In genomic region chr1:12012560-12013316, GRCh38 we compare ENCODE assay signal across 20 cellular contexts. TPM values are rescaled to one million over a fixed set of nuclear protein-coding genes. Genes with fewer than 3 reads are reported as not detected.
A peak's percentile ranks its signal among the peaks of the same experiment; 100 is the strongest.
DNase-seq lines count a peak whose midpoint lies in the region; ATAC-seq, FAIRE-seq and TF ChIP-seq lines count a peak whose summit lies in the region.
"Had no signal": no experiment of that assay in that cellular context is flagged by ENCODE, and none has a peak within 500 bp of the region (broad histone marks: within the 10 kb centered on the region; RNA-seq: fewer than 3 reads in every experiment).

No MANE protein-coding gene starts in this region.

- H3K36me3 ChIP-seq in K562 (ENCODE audit: control insufficient read depth, insufficient read depth, low read length) (peaks cover 54% of the 10 kb centered on the region), gastrocnemius medialis (peaks cover 0 to 33% of the 10 kb centered on the region in 2 donors), Peyer's patch (peaks cover 0 to 54% (median 0%) of the 10 kb centered on the region in 3 donors)

- no peak for TF ChIP-seq EP300 in K562 (IDR thresholded peaks at IDR 0.05; ENCODE audit: low read length)

- no peak overlapping the region for H2AFZ ChIP-seq in K562 (ENCODE audit: low read depth, low read length)

- no peaks in the 10 kb centered on the region for H4K20me1 ChIP-seq in K562 (replicated peaks; ENCODE audit: control insufficient read depth, insufficient read depth, low read length)

- H3K27ac Mint-ChIP-seq in activated naive CD4-positive, alpha-beta T cell treated with anti-CD3 and anti-CD28 coated beads for 36 hours = peak overlapping the region; percentile 61

- POLR2A ChIA-PET in K562 (lab: Yijun Ruan, JAX) = interaction anchor here (0.6 to 3.9 kb wide), 6 partner anchors 14 to 104 kb away, joined by 3 to 38 read pairs (median 6); no protein-coding TSS in a partner anchor

- no peak for FAIRE-seq in K562 (lab: Jason Lieb, UNC)
- FAIRE-seq: D721Med, keratinocyte had no signal

- H3K4me3 ChIP-seq in K562 (no peak overlapping the region), gastrocnemius medialis (no peak overlapping the region), Peyer's patch (no peak overlapping the region)
- H3K4me3 ChIP-seq: esophagus squamous epithelium, heart right ventricle, prostate gland had no signal

- no peak for TF ChIP-seq RAD21 in K562 (CRISPR knock-in tag; conservative IDR thresholded peaks at IDR 0.05 in 1 of 2, IDR thresholded peaks at IDR 0.05 in 1 of 2)

- no peaks in the 10 kb centered on the region for H3K9me3 ChIP-seq in K562 (replicated peaks; ENCODE audit: control insufficient read depth, insufficient read depth, low read depth, low read length)
- no peaks in the 10 kb centered on the region for H3K9me3 ChIP-seq in gastrocnemius medialis
- no peaks in the 10 kb centered on the region for H3K9me3 ChIP-seq in Peyer's patch
- H3K9me3 ChIP-seq: esophagus squamous epithelium, heart right ventricle, prostate gland had no signal

- TF ChIP-seq POLR2A in K562 (conservative IDR thresholded peaks at IDR 0.05) = no peak
- no peak for TF ChIP-seq POLR2A in gastrocnemius medialis (IDR thresholded peaks at IDR 0.05)
- TF ChIP-seq POLR2A in Peyer's patch (IDR thresholded peaks at IDR 0.05) = no peak

- in situ Hi-C loops in K562 (cut with MboI) (no loop called here), gastrocnemius medialis (cut with MboI; ENCODE audit: low sequenced_read_pairs in 4 of 4) (no loop called here)

- H3K27me3 Mint-ChIP-seq in activated naive CD4-positive, alpha-beta T cell treated with anti-CD3 and anti-CD28 coated beads for 36 hours (ENCODE audit: low read depth) = no peaks in the 10 kb centered on the region

- H3K4me3 Mint-ChIP-seq in activated naive CD4-positive, alpha-beta T cell treated with anti-CD3 and anti-CD28 coated beads for 36 hours = no peak overlapping the region

- intact Hi-C loops in activated naive CD4-positive, alpha-beta T cell treated with anti-CD3 and anti-CD28 coated beads for 36 hours (cut with micrococcal nuclease) = no loop called here
- intact Hi-C loops in K562 (cut with micrococcal nuclease) = loop anchor here (1.0 kb wide), 1 partner anchor 7 kb away; no protein-coding TSS in a partner anchor
- intact Hi-C loops in gastrocnemius medialis (cut with DNase I; ENCODE audit: low total_unique reads) = no loop called here

- peaks cover 30 to 37% of the 10 kb centered on the region in 2 experiments for H3K4me1 ChIP-seq in K562 (replicated peaks in 1 of 2; ENCODE audit: control insufficient read depth in 2 of 2, insufficient read depth in 2 of 2, low read length in 2 of 2)
- peaks cover 18 to 24% of the 10 kb centered on the region in 2 donors for H3K4me1 ChIP-seq in gastrocnemius medialis
- H3K4me1 ChIP-seq in Peyer's patch = no peaks in the 10 kb centered on the region
- H3K4me1 ChIP-seq: prostate gland had no signal

- H3K9me3 Mint-ChIP-seq in activated naive CD4-positive, alpha-beta T cell treated with anti-CD3 and anti-CD28 coated beads for 36 hours = no peaks in the 10 kb centered on the region

- H3K9me1 ChIP-seq in K562 (ENCODE audit: control insufficient read depth, insufficient read depth, low read length) = peaks cover 3% of the 10 kb centered on the region

- WGBS in K562 (ENCODE audit: insufficient coverage, low coverage, missing lambda C conversion rate) = 89% methylated on average over 8 of the region's 8 CpGs

- peaks cover 7% of the 10 kb centered on the region for H3K4me1 Mint-ChIP-seq in activated naive CD4-positive, alpha-beta T cell treated with anti-CD3 and anti-CD28 coated beads for 36 hours (ENCODE audit: low read depth)

- DNase-seq in activated naive CD4-positive, alpha-beta T cell treated with anti-CD3 and anti-CD28 coated beads for 36 hours = no peak
- no peak for DNase-seq in activated naive CD4-positive, alpha-beta T cell treated with Interleukin-2 at 50 U/mL for 16 hours
- peak; percentile 35 for DNase-seq in LHCN-M2 (ENCODE audit: low read depth)
- no peak for DNase-seq in K562 (ENCODE audit: extremely low read depth in 1 of 4, low spot score in 3 of 4)
- DNase-seq in gastrocnemius medialis = peak in 1 of 2 donors; percentile 15
- DNase-seq in ureter (ENCODE audit: low spot score) = no peak
- no peak for DNase-seq in CD1c-positive myeloid dendritic cell (ENCODE audit: extremely low spot score)
- no peak for DNase-seq in Peyer's patch
- DNase-seq: cortex of kidney, esophagus squamous epithelium, heart right ventricle, midbrain, NCI-H1417, NCI-H226 had no signal

- TSS peak; percentile 33 for BruUV-seq in K562 (replicated peaks; lab: Mats Ljungman, UMichigan)

- CTCF ChIA-PET in activated naive CD4-positive, alpha-beta T cell treated with anti-CD3 and anti-CD28 coated beads for 36 hours (lab: Charles Lee) = no interaction called here
- CTCF ChIA-PET in K562 (lab: Yijun Ruan, JAX; ENCODE audit: low intra/inter-chr PET ratio) = no interaction called here

- peaks cover 23% of the 10 kb centered on the region for H3K36me3 Mint-ChIP-seq in activated naive CD4-positive, alpha-beta T cell treated with anti-CD3 and anti-CD28 coated beads for 36 hours (ENCODE audit: low read depth)

- no peaks in the 10 kb centered on the region; the same call in 2 of the 3 replicates for H3K79me2 ChIP-seq in K562 (ENCODE audit: control insufficient read depth, insufficient read depth, low read length)

- no peak for TF ChIP-seq CTCF in K562 (IDR thresholded peaks at IDR 0.05 in 2 of 3, conservative IDR thresholded peaks at IDR 0.05 in 1 of 3; ENCODE audit: insufficient read depth in 2 of 3, low read depth in 1 of 3, low read length in 3 of 3)
- TF ChIP-seq CTCF in gastrocnemius medialis (IDR thresholded peaks at IDR 0.05 in 4 of 5, conservative IDR thresholded peaks at IDR 0.05 in 1 of 5) = no peak
- TF ChIP-seq CTCF in Peyer's patch (IDR thresholded peaks at IDR 0.05) = no peak

- ATAC-seq in K562 (no peak), gastrocnemius medialis (peak; percentile 34 to 43)

- H3K27ac ChIP-seq in K562 (ENCODE audit: extremely low read depth, low read depth, low read length) (peak overlapping the region; percentile 10; the same call in 1 of the 3 replicates), gastrocnemius medialis (peak overlapping the region; percentile 49 to 68 (median 62)), Peyer's patch (no peak overlapping the region)
- H3K27ac ChIP-seq: HL-60, KMS-11, prostate gland, VCaP had no signal

- H3K4me2 ChIP-seq in K562 (ENCODE audit: insufficient read depth, low read length) = no peak overlapping the region
- H3K4me2 ChIP-seq: KMS-11 had no signal

- peak overlapping the region in 1 of 2 experiments; percentile 3; a peak in 1 of 4 replicates for H3K9ac ChIP-seq in K562 (ENCODE audit: insufficient read depth in 1 of 2, low read depth in 2 of 2, low read length in 2 of 2)
- H3K9ac ChIP-seq: KMS-11 had no signal

- no peaks in the 10 kb centered on the region for H3K27me3 ChIP-seq in K562 (ENCODE audit: control insufficient read depth in 2 of 2, insufficient read depth in 2 of 2, low read length in 2 of 2)
- no peaks in the 10 kb centered on the region for H3K27me3 ChIP-seq in gastrocnemius medialis
- H3K27me3 ChIP-seq in Peyer's patch = no peaks in the 10 kb centered on the region
- H3K27me3 ChIP-seq: esophagus squamous epithelium, heart right ventricle had no signal

RNA-seq across cellular contexts. Expression of gene MIIP, which starts 6.6 kb away (rescaled TPM):
- 10 to 100 TPM; 32.8 to 36.4 TPM for total RNA-seq in activated naive CD4-positive, alpha-beta T cell treated with anti-CD3 and anti-CD28 coated beads for 36 hours
- 40.1 and 49.6 TPM in 2 replicates for total RNA-seq in LHCN-M2 (2014; rRNA removed)
- 15.3 TPM for polyA plus RNA-seq in LHCN-M2 (2012)
- 73.6 and 259 TPM in 2 replicates for total RNA-seq in K562 (2011; cell fraction: chromatin; rRNA removed; ENCODE audit: low replicate concordance)
- 259 and 285 TPM in 2 replicates for total RNA-seq in K562 (2011; cell fraction: nucleolus; rRNA removed)
- total RNA-seq in K562 (2011; cell fraction: nucleoplasm; rRNA removed) = 145 and 161 TPM in 2 replicates
- total RNA-seq in K562 (2014; rRNA removed) = 117 and 131 TPM in 2 replicates
- total RNA-seq in K562 (2014; rRNA removed; fragmentation: Illumina TruSeq; extraction: Trizol) = 11.8 and 17.2 TPM in 2 replicates
- 50.7 and 55.6 TPM in 2 replicates for total RNA-seq in K562 (2015; rRNA removed; fragmentation: Illumina TruSeq; extraction: Trizol)
- total RNA-seq in K562 (2021) = 92.8 and 102 TPM in 2 replicates
- 48.3 and 113 TPM in 2 replicates for polyA plus RNA-seq in K562 (2011; rRNA removed)
- 79.2 and 124 TPM in 2 replicates for polyA plus RNA-seq in K562 (2011; cell fraction: cytosol; rRNA removed)
- 514 and 538 TPM in 2 replicates for polyA plus RNA-seq in K562 (2011; cell fraction: nucleus; rRNA removed)
- 79.3 and 134 TPM in 2 replicates for polyA plus RNA-seq in K562 (2012)
- polyA plus RNA-seq in K562 (2014; fragmentation: Illumina TruSeq; extraction: Trizol) = 30.8 and 57.5 TPM in 2 replicates
- polyA plus RNA-seq in K562 (2014; fragmentation: Nextera tagmentation; extraction: Ambion mirVana) = 1 to 10 TPM; 2.5 to 5.1 TPM
- 105 and 108 TPM in 2 replicates for polyA plus RNA-seq in K562 (2014; rRNA removed)
- polyA minus RNA-seq in K562 (2011; rRNA and poly(A)+ RNA removed) = 15.8 and 16.2 TPM in 2 replicates
- 26.3 and 43.2 TPM in 2 replicates for polyA minus RNA-seq in K562 (2011; cell fraction: cytosol; rRNA and poly(A)+ RNA removed)
- 54.1 and 78.2 TPM in 2 replicates for polyA minus RNA-seq in K562 (2011; cell fraction: nucleus; rRNA and poly(A)+ RNA removed)
- 10 to 100 TPM; 32.4 to 43.1 (median 40.1) TPM for total RNA-seq in gastrocnemius medialis
- 28.0 TPM for total RNA-seq in ureter
- 10 to 100 TPM; 37.0 to 52.0 (median 43.0) TPM for total RNA-seq in Peyer's patch

RNA-seq across cellular contexts. Expression of gene MFN2, which starts 32.5 kb away (rescaled TPM):
- 10 to 100 TPM; 47.4 to 52.3 TPM for total RNA-seq in activated naive CD4-positive, alpha-beta T cell treated with anti-CD3 and anti-CD28 coated beads for 36 hours
- total RNA-seq in LHCN-M2 (2014; rRNA removed) = 69.7 and 71.7 TPM in 2 replicates
- 67.9 TPM for polyA plus RNA-seq in LHCN-M2 (2012)
- total RNA-seq in K562 (2011; cell fraction: chromatin; rRNA removed; ENCODE audit: low replicate concordance) = 133 and 181 TPM in 2 replicates
- total RNA-seq in K562 (2011; cell fraction: nucleolus; rRNA removed) = 106 and 110 TPM in 2 replicates
- 88.2 and 107 TPM in 2 replicates for total RNA-seq in K562 (2011; cell fraction: nucleoplasm; rRNA removed)
- 95.4 and 108 TPM in 2 replicates for total RNA-seq in K562 (2014; rRNA removed)
- 87.1 and 109 TPM in 2 replicates for total RNA-seq in K562 (2014; rRNA removed; fragmentation: Illumina TruSeq; extraction: Trizol)
- total RNA-seq in K562 (2015; rRNA removed; fragmentation: Illumina TruSeq; extraction: Trizol) = 79.6 and 82.9 TPM in 2 replicates
- total RNA-seq in K562 (2021) = 147 and 158 TPM in 2 replicates
- 83.4 and 112 TPM in 2 replicates for polyA plus RNA-seq in K562 (2011; rRNA removed)
- polyA plus RNA-seq in K562 (2011; cell fraction: cytosol; rRNA removed) = 74.2 and 81.7 TPM in 2 replicates
- 185 and 193 TPM in 2 replicates for polyA plus RNA-seq in K562 (2011; cell fraction: nucleus; rRNA removed)
- 74.5 and 123 TPM in 2 replicates for polyA plus RNA-seq in K562 (2012)
- polyA plus RNA-seq in K562 (2014; fragmentation: Illumina TruSeq; extraction: Trizol) = 139 and 165 TPM in 2 replicates
- polyA plus RNA-seq in K562 (2014; fragmentation: Nextera tagmentation; extraction: Ambion mirVana) = 10 to 100 TPM; 10.5 to 14.0 TPM
- polyA plus RNA-seq in K562 (2014; rRNA removed) = 94.6 and 99.9 TPM in 2 replicates
- polyA minus RNA-seq in K562 (2011; rRNA and poly(A)+ RNA removed) = 105 and 127 TPM in 2 replicates
- polyA minus RNA-seq in K562 (2011; cell fraction: cytosol; rRNA and poly(A)+ RNA removed) = 52.3 and 57.5 TPM in 2 replicates
- 38.1 and 91.4 TPM in 2 replicates for polyA minus RNA-seq in K562 (2011; cell fraction: nucleus; rRNA and poly(A)+ RNA removed)
- 100 to 1,000 TPM; 176 to 282 (median 217) TPM for total RNA-seq in gastrocnemius medialis
- 116 TPM for total RNA-seq in ureter
- 100 to 1,000 TPM in 1 of 4 donors, 10 to 100 TPM in 3; 54.5 to 101 (median 94.9) TPM for total RNA-seq in Peyer's patch

RNA-seq across cellular contexts. Expression of gene TNFRSF8, which starts 50.4 kb away (rescaled TPM):
- total RNA-seq in activated naive CD4-positive, alpha-beta T cell treated with anti-CD3 and anti-CD28 coated beads for 36 hours = 10 to 100 TPM; 18.6 to 18.8 TPM
- total RNA-seq in LHCN-M2 (2014; rRNA removed) = 0.19 TPM in 1 of 2 replicates, not detected in the other
- not detected for polyA plus RNA-seq in LHCN-M2 (2012)
- 14.4 and 37.6 TPM in 2 replicates for total RNA-seq in K562 (2011; cell fraction: chromatin; rRNA removed; ENCODE audit: low replicate concordance)
- total RNA-seq in K562 (2011; cell fraction: nucleolus; rRNA removed) = 36.7 and 39.3 TPM in 2 replicates
- total RNA-seq in K562 (2011; cell fraction: nucleoplasm; rRNA removed) = 23.4 and 24.7 TPM in 2 replicates
- 22.2 and 27.1 TPM in 2 replicates for total RNA-seq in K562 (2014; rRNA removed)
- total RNA-seq in K562 (2014; rRNA removed; fragmentation: Illumina TruSeq; extraction: Trizol) = 5.9 and 8.7 TPM in 2 replicates
- total RNA-seq in K562 (2015; rRNA removed; fragmentation: Illumina TruSeq; extraction: Trizol) = 17.1 and 18.9 TPM in 2 replicates
- total RNA-seq in K562 (2021) = 38.4 and 40.2 TPM in 2 replicates
- polyA plus RNA-seq in K562 (2011; rRNA removed) = 5.6 and 12.0 TPM in 2 replicates
- polyA plus RNA-seq in K562 (2011; cell fraction: cytosol; rRNA removed) = 10.7 and 17.1 TPM in 2 replicates
- polyA plus RNA-seq in K562 (2011; cell fraction: nucleus; rRNA removed) = 8.7 and 10.8 TPM in 2 replicates
- polyA plus RNA-seq in K562 (2012) = 23.2 and 39.4 TPM in 2 replicates
- polyA plus RNA-seq in K562 (2014; fragmentation: Illumina TruSeq; extraction: Trizol) = 22.4 and 24.4 TPM in 2 replicates
- 1 to 10 TPM; 3.5 to 3.7 TPM for polyA plus RNA-seq in K562 (2014; fragmentation: Nextera tagmentation; extraction: Ambion mirVana)
- 18.2 and 19.9 TPM in 2 replicates for polyA plus RNA-seq in K562 (2014; rRNA removed)
- polyA minus RNA-seq in K562 (2011; rRNA and poly(A)+ RNA removed) = 6.5 and 7.8 TPM in 2 replicates
- 14.6 and 16.9 TPM in 2 replicates for polyA minus RNA-seq in K562 (2011; cell fraction: cytosol; rRNA and poly(A)+ RNA removed)
- 5.3 and 7.6 TPM in 2 replicates for polyA minus RNA-seq in K562 (2011; cell fraction: nucleus; rRNA and poly(A)+ RNA removed)
- total RNA-seq in gastrocnemius medialis = 1 to 10 TPM; 1.1 to 2.6 (median 1.4) TPM
- 0.36 TPM for total RNA-seq in ureter
- total RNA-seq in Peyer's patch = not detected

Comparison
In these comparisons a context has a peak if more than half of its experiments do, and no peak if none do; other contexts are left out.
1. H3K27ac ChIP-seq: peak in K562 (single experiment) and gastrocnemius medialis (4 of 4); none in Peyer's patch (0 of 4).